In the genomic region with DNA sequence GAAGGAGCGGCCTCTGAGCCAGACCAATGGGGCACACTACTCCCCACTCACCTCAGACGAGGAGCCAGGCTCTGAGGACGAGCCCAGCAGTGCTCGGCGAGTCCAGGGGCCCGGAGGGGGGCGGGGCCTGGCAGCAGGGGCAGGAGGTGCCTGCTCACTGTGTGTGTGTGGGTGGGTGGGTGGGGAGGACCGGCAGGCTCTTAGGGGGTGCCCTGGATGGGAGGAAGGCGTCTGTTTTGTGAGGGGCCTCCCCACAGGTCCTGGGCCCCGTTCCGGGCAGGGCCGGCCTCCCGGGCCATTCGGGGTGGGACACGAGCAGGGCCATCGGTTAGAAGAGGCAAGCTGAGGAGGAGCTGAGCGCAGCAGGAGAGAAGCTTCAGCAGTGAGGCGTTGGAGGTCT, we compare ENCODE assay signal across 25 cellular contexts. TPM values are rescaled to one million over a fixed set of nuclear protein-coding genes. Genes with fewer than 3 reads are reported as not detected.
"Had no signal": no experiment of that assay in that cellular context is flagged by ENCODE, and none has a peak within 500 bp of the region (broad histone marks: within the 10 kb centered on the region; RNA-seq: fewer than 3 reads in every experiment).

No MANE protein-coding gene starts in this region.

- ATAC-seq: sciatic nerve had no signal

- H3K4me3 Mint-ChIP-seq: activated naive CD4-positive, alpha-beta T cell treated with anti-CD3 and anti-CD28 coated beads, Interleukin-2, amount 50 U/mL, for 24 hours; activated T-helper 1 cell treated with anti-CD3 and anti-CD28 coated beads, Interleukin-12 subunit alpha, Interleukin-12 subunit beta, Interleukin-2, Interleukin-4 antibody, amounts not matched to agents 30 ng/mL and 10 ng/mL and 1 ng/mL, durations not matched to agents 14 hours and 24 hours and 36 hours; mesothelial cell of epicardium; natural killer cell; T-helper 2 cell treated with Interferon-gamma antibody and Interleukin-4, amounts not matched to agents 5 μg/mL and 100 μg/mL, for 36 hours had no signal

- H3K27ac Mint-ChIP-seq: activated naive CD4-positive, alpha-beta T cell treated with anti-CD3 and anti-CD28 coated beads, Interleukin-2, amount 50 U/mL, for 24 hours; mesothelial cell of epicardium; T-helper 2 cell treated with Interferon-gamma antibody and Interleukin-4, amounts not matched to agents 5 μg/mL and 100 μg/mL, for 36 hours had no signal

- H3K9me3 ChIP-seq: adrenal gland, ascending aorta, esophagus muscularis mucosa, left ventricle myocardium inferior, upper lobe of left lung had no signal

- H3K4me1 ChIP-seq: ascending aorta, upper lobe of left lung had no signal

- H3K27me3 Mint-ChIP-seq: activated naive CD4-positive, alpha-beta T cell treated with anti-CD3 and anti-CD28 coated beads, Interleukin-2, amount 50 U/mL, for 24 hours had no signal

- H3K4me1 Mint-ChIP-seq: activated naive CD4-positive, alpha-beta T cell treated with anti-CD3 and anti-CD28 coated beads, Interleukin-2, amount 50 U/mL, for 24 hours; mesothelial cell of epicardium had no signal

- H3K27ac ChIP-seq: adrenal gland, ascending aorta, brain microvascular endothelial cell, dorsolateral prefrontal cortex, esophagus muscularis mucosa, left ventricle myocardium inferior, upper lobe of left lung, VCaP had no signal

- H3K4me2 ChIP-seq: smooth muscle cell had no signal

- H3K9me3 Mint-ChIP-seq: activated naive CD4-positive, alpha-beta T cell treated with anti-CD3 and anti-CD28 coated beads, Interleukin-2, amount 50 U/mL, for 24 hours; activated T-helper 1 cell treated with anti-CD3 and anti-CD28 coated beads, Interleukin-12 subunit alpha, Interleukin-12 subunit beta, Interleukin-2, Interleukin-4 antibody, amounts not matched to agents 30 ng/mL and 10 ng/mL and 1 ng/mL, durations not matched to agents 14 hours and 24 hours and 36 hours; mesothelial cell of epicardium; natural killer cell; T-helper 2 cell treated with Interferon-gamma antibody and Interleukin-4, amounts not matched to agents 5 μg/mL and 100 μg/mL, for 36 hours had no signal

- DNase-seq: activated CD4-positive, alpha-beta T cell treated with anti-CD3 and anti-CD28 coated beads for 1 hour; activated gamma-delta T cell; adrenal gland; brain microvascular endothelial cell; dorsolateral prefrontal cortex; hypothalamus; left ventricle myocardium inferior; natural killer cell; stimulated activated CD4-positive, alpha-beta T cell treated with anti-CD3 and anti-CD28 coated beads, Interleukin-2, amount 100 ng/mL, for 48 hours; stimulated activated naive CD8-positive, alpha-beta T cell treated with anti-CD3 and anti-CD28 coated beads, Interleukin-15, Interleukin-2, amounts not matched to agents 100 U/mL and 50 U/mL, for 24 hours had no signal

- H3K4me3 ChIP-seq: adrenal gland, ascending aorta, dorsolateral prefrontal cortex, esophagus muscularis mucosa, left ventricle myocardium inferior, smooth muscle cell, upper lobe of left lung had no signal

- H3K27me3 ChIP-seq: adrenal gland, ascending aorta, brain microvascular endothelial cell, dorsolateral prefrontal cortex, esophagus muscularis mucosa, upper lobe of left lung had no signal

- H3K36me3 Mint-ChIP-seq: activated naive CD4-positive, alpha-beta T cell treated with anti-CD3 and anti-CD28 coated beads, Interleukin-2, amount 50 U/mL, for 24 hours; natural killer cell had no signal

RNA-seq across cellular contexts. Expression of gene AMH, which starts 25.7 kb away (rescaled TPM):
- total RNA-seq: ascending aorta had no signal

RNA-seq across cellular contexts. Expression of gene JSRP1, which starts 32.8 kb away (rescaled TPM):
- total RNA-seq: activated T-helper 1 cell treated with anti-CD3 and anti-CD28 coated beads, Interleukin-12 subunit alpha, Interleukin-12 subunit beta, Interleukin-2, Interleukin-4 antibody, amounts not matched to agents 30 ng/mL and 10 ng/mL and 1 ng/mL, durations not matched to agents 14 hours and 24 hours and 36 hours; ascending aorta; esophagus muscularis mucosa; lung microvascular endothelial cell; posterior vena cava; renal cortical epithelial cell; sciatic nerve; smooth muscle cell; subcutaneous adipose tissue had no signal

RNA-seq across cellular contexts. Expression of gene PEAK3, which starts 58.6 kb away (rescaled TPM):
- total RNA-seq: mesothelial cell of epicardium, osteoblast, smooth muscle cell had no signal
